Comparison of ENCODE assay signal across 27 cellular contexts in the genomic region with DNA sequence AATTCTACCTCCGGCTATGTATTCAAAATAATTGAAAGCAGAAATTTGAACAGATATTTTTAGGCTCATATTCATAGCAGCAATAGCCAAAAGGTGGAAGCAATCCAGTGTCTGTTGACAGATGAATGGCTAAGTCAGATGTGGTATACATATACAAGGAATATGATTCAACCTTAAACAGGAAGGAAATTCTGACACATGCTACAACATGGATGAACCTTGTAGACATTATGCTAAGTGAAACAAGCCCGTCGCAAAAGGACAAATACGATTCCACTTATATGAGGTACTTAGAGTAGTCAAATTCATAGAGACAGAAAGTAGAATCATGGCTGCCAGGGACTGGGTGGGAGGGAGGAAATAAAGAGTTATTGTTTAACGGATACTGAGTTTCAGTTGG.
DNase-seq lines count a peak whose midpoint lies in the region; ATAC-seq and TF ChIP-seq lines count a peak whose summit lies in the region.
"Had no signal": no experiment of that assay in that cellular context is flagged by ENCODE, and none has a peak within 500 bp of the region (broad histone marks: within the 10 kb centered on the region; RNA-seq: fewer than 3 reads in every experiment).

No MANE protein-coding gene starts in this region.

- no peak overlapping the region for H2BK15ac ChIP-seq in mesendoderm (replicated peaks; ENCODE audit: low read depth)

- no peak overlapping the region for H3K4me2 ChIP-seq in mesendoderm (ENCODE audit: low read length)
- H3K4me2 ChIP-seq: BLaER1 had no signal

- H3K4me3 Mint-ChIP-seq in activated T-cell treated with anti-CD3 and anti-CD28 coated beads, Interleukin-2, amount 50 U/mL, for 72 hours, result no peak overlapping the region
- H3K4me3 Mint-ChIP-seq: CD4-positive, alpha-beta T cell; HFFc6 had no signal

- H3K56ac ChIP-seq in mesendoderm (ENCODE audit: low read length), result no peak overlapping the region

- no peak overlapping the region for H2BK120ac ChIP-seq in mesendoderm (ENCODE audit: low read depth, low read length)

- H3K9me3 Mint-ChIP-seq in activated T-cell treated with anti-CD3 and anti-CD28 coated beads, Interleukin-2, amount 50 U/mL, for 72 hours, result no peaks in the 10 kb centered on the region
- H3K9me3 Mint-ChIP-seq: CD4-positive, alpha-beta T cell; HFFc6 had no signal

- no peak for TF ChIP-seq CTCF in VCaP (conservative IDR thresholded peaks at IDR 0.05)
- TF ChIP-seq CTCF in epithelial cell of esophagus (IDR thresholded peaks at IDR 0.05; ENCODE audit: insufficient read depth, low read depth, low read length, missing control alignments), result no peak
- no peak for TF ChIP-seq CTCF in testis (IDR thresholded peaks at IDR 0.05)
- no peak for TF ChIP-seq CTCF in GM13977 (IDR thresholded peaks at IDR 0.05; ENCODE audit: extremely low read depth, insufficient read depth, missing control alignments)

- H3K4me1 ChIP-seq in testis (no peaks in the 10 kb centered on the region), mesendoderm (ENCODE audit: control insufficient read depth, low read depth, low read length) (no peaks in the 10 kb centered on the region)
- H3K4me1 ChIP-seq: BLaER1 had no signal

- H3K4ac ChIP-seq in mesendoderm (ENCODE audit: low read depth, low read length), result no peak overlapping the region

- peaks cover 3% of the 10 kb centered on the region for H3K4me1 Mint-ChIP-seq in activated T-cell treated with anti-CD3 and anti-CD28 coated beads, Interleukin-2, amount 50 U/mL, for 72 hours (ENCODE audit: low read depth)

- intact Hi-C loops in testis (cut with DNase I; ENCODE audit: low total_unique reads), result no loop called here

- H3K27ac ChIP-seq in VCaP (peak overlapping the region; percentile 95; the same call in 1 of the 2 replicates), testis (no peak overlapping the region), mesendoderm (ENCODE audit: low read depth, low read length) (no peak overlapping the region)
- H3K27ac ChIP-seq: BLaER1, SK-N-MC had no signal

- DNase-seq in activated T-cell treated with anti-CD3 and anti-CD28 coated beads, Interleukin-2, amount 50 U/mL, for 72 hours, result no peak
- DNase-seq in activated T-cell treated with anti-CD3 and anti-CD28 coated beads for 4 hours (no peak), epithelial cell of esophagus (ENCODE audit: low read depth) (peak; percentile 66), testis (peak; percentile 44), mesendoderm (no peak), GM13977 (ENCODE audit: low spot score) (no peak)
- DNase-seq in stimulated activated naive CD4-positive, alpha-beta T cell (lab: John Stamatoyannopoulos, UW), result no peak
- DNase-seq: CD4-positive, alpha-beta T cell; DMS53; GOT3; HFFc6; Kasumi-1; NCI-H1105 treated with DMSO at 0.1 percent for 48 hours; NCI-H146; NCI-H1930; NCI-H2107; NCI-H446; NCI-H524 treated with DMSO at 0.1 percent for 48 hours; NCI-H82; NK-92 treated with Interleukin-12 subunit alpha and Interleukin-12 subunit beta, amount 100 ng/mL, for 24 hours; SIG-M5 had no signal

- H3K27ac Mint-ChIP-seq in activated T-cell treated with anti-CD3 and anti-CD28 coated beads, Interleukin-2, amount 50 U/mL, for 72 hours, result no peak overlapping the region
- H3K27ac Mint-ChIP-seq: CD4-positive, alpha-beta T cell; HFFc6 had no signal

- H3K36me3 Mint-ChIP-seq in activated T-cell treated with anti-CD3 and anti-CD28 coated beads, Interleukin-2, amount 50 U/mL, for 72 hours (ENCODE audit: insufficient read depth in 2 of 2), result no peaks in the 10 kb centered on the region

- TF ChIP-seq POLR2A in testis (IDR thresholded peaks at IDR 0.05), result no peak

- H3K79me2 ChIP-seq in mesendoderm (ENCODE audit: control insufficient read depth, insufficient read depth, low read length), result no peaks in the 10 kb centered on the region

- H3K79me1 ChIP-seq in mesendoderm (ENCODE audit: low read length), result no peaks in the 10 kb centered on the region

- H3K4me3 ChIP-seq in epithelial cell of esophagus (ENCODE audit: low read length), result no peak overlapping the region
- H3K4me3 ChIP-seq in testis, result no peak overlapping the region
- no peak overlapping the region for H3K4me3 ChIP-seq in mesendoderm (ENCODE audit: low read length)
- H3K4me3 ChIP-seq: BLaER1, HAP-1, K562, SK-N-MC had no signal

- ATAC-seq in activated T-cell treated with anti-CD3 and anti-CD28 coated beads, Interleukin-2, amount 50 U/mL, for 72 hours (replicated peaks in 1 of 2), result peak; percentile 27 to 69
- ATAC-seq: K562, Panc1 had no signal

- H4K8ac ChIP-seq in mesendoderm (ENCODE audit: low read depth, low read length), result no peak overlapping the region

- H2AK5ac ChIP-seq in mesendoderm (ENCODE audit: low read length), result no peak overlapping the region

- in situ Hi-C loops in GM13977 (cut with MboI; ENCODE audit: low pct_unique_long_range_greater_than_20kb, low sequenced_read_pairs, unreplicated experiment), result no loop called here

- H3K36me3 ChIP-seq in testis (ENCODE audit: low read depth, missing control alignments) (no peaks in the 10 kb centered on the region), mesendoderm (ENCODE audit: control insufficient read depth, insufficient read depth, low read length) (no peaks in the 10 kb centered on the region)
- H3K36me3 ChIP-seq: BLaER1, HAP-1 had no signal

- no peak overlapping the region for H3K23ac ChIP-seq in mesendoderm (ENCODE audit: low read length)

- H3K27me3 Mint-ChIP-seq in activated T-cell treated with anti-CD3 and anti-CD28 coated beads, Interleukin-2, amount 50 U/mL, for 72 hours (ENCODE audit: low read depth), result no peaks in the 10 kb centered on the region
- H3K27me3 Mint-ChIP-seq: CD4-positive, alpha-beta T cell had no signal

- H4K5ac ChIP-seq in mesendoderm (ENCODE audit: low read length), result no peak overlapping the region

- 75 to 78% methylated on average over 5 of the region's 5 CpGs for WGBS in testis, 2 donors
- no CpG with 5 or more reads among the region's 5 CpGs for WGBS in mesendoderm (ENCODE audit: extremely low coverage, insufficient coverage, low lambda C conversion rate)

- no peak overlapping the region for H2BK5ac ChIP-seq in mesendoderm (ENCODE audit: low read length)

- no peaks in the 10 kb centered on the region for H3K27me3 ChIP-seq in testis
- no peaks in the 10 kb centered on the region for H3K27me3 ChIP-seq in mesendoderm (ENCODE audit: insufficient read depth, low read length, poor library complexity)
- H3K27me3 ChIP-seq: BLaER1 had no signal

- no peak overlapping the region for H3K18ac ChIP-seq in mesendoderm (ENCODE audit: low read length)

- no peaks in the 10 kb centered on the region for H3K9me3 ChIP-seq in testis
- H3K9me3 ChIP-seq: BLaER1, HAP-1 had no signal

- H3K9ac ChIP-seq in mesendoderm (ENCODE audit: low read length), result no peak overlapping the region
- H3K9ac ChIP-seq: BLaER1 had no signal

Comparison
In these comparisons a context has a peak if more than half of its experiments do, and no peak if none do; other contexts are left out.
1. DNase-seq: peak in epithelial cell of esophagus (single experiment) and testis (single experiment); none in activated T-cell treated with anti-CD3 and anti-CD28 coated beads, Interleukin-2, amount 50 U/mL, for 72 hours (0 of 2), activated T-cell treated with anti-CD3 and anti-CD28 coated beads for 4 hours (single experiment), stimulated activated naive CD4-positive, alpha-beta T cell (0 of 6), mesendoderm (single experiment) and GM13977 (single experiment).